In genomic region chr20:25309395-25310267, GRCh38 we compare ENCODE assay signal across 8 cellular contexts.
A peak's percentile ranks its signal among the peaks of the same experiment; 100 is the strongest.
DNase-seq lines count a peak whose midpoint lies in the region; ATAC-seq and TF ChIP-seq lines count a peak whose summit lies in the region.

No MANE protein-coding gene starts in this region.

- H3F3A ChIP-seq in SK-N-SH (replicated peaks; ENCODE audit: insufficient read depth), result peaks cover 23% of the 10 kb centered on the region

- peak overlapping the region; percentile 20 to 45; a peak in 3 of 4 replicates for H3K4me3 ChIP-seq in SK-N-SH (ENCODE audit: low read depth in 2 of 2, low read length in 1 of 2)

- WGBS in SK-N-SH (ENCODE audit: low lambda C conversion rate), result 32% methylated on average over 14 of the region's 18 CpGs

- no peaks in the 10 kb centered on the region for H3K9me3 Mint-ChIP-seq in activated T-cell treated with anti-CD3 and anti-CD28 coated beads, Interleukin-2, amount 50 U/mL, for 24 hours
- H3K9me3 Mint-ChIP-seq in osteocyte (ENCODE audit: unreplicated experiment), result no peaks in the 10 kb centered on the region

- no peaks in the 10 kb centered on the region for H4K20me1 ChIP-seq in SK-N-SH (ENCODE audit: insufficient read depth)

- CTCF ChIA-PET in SK-N-SH (lab: Yijun Ruan, JAX), result interaction anchor here (0.9 to 3.4 kb wide), 6 partner anchors 9 to 89 kb away, joined by 3 to 21 read pairs (median 8); no protein-coding TSS in a partner anchor

- TF ChIP-seq EP300 in SK-N-SH (IDR thresholded peaks at IDR 0.05; ENCODE audit: borderline replicate concordance in 1 of 2, low read depth in 1 of 2, low read length in 1 of 2), result no peak

- peak overlapping the region; percentile 89 for H3K27ac Mint-ChIP-seq in activated T-cell treated with anti-CD3 and anti-CD28 coated beads, Interleukin-2, amount 50 U/mL, for 24 hours
- peak overlapping the region; percentile 96 for H3K27ac Mint-ChIP-seq in osteocyte (ENCODE audit: unreplicated experiment)

- peaks cover 27 to 30% of the 10 kb centered on the region in 2 experiments; a peak in 3 of 4 replicates for H3K4me1 ChIP-seq in SK-N-SH (ENCODE audit: control insufficient read depth in 1 of 2, insufficient read depth in 2 of 2, low read depth in 1 of 2, low read length in 1 of 2)

- no peak for TF ChIP-seq POLR2A in erythroblast (IDR thresholded peaks at IDR 0.05; ENCODE audit: low read length)

- H3K4me3 Mint-ChIP-seq in activated T-cell treated with anti-CD3 and anti-CD28 coated beads, Interleukin-2, amount 50 U/mL, for 24 hours, result no peak overlapping the region
- H3K4me3 Mint-ChIP-seq in osteocyte (ENCODE audit: unreplicated experiment), result peak overlapping the region; percentile 66

- POLR2A ChIA-PET in SK-N-SH (lab: Yijun Ruan, JAX), result interaction anchor here (1.4 kb wide), 1 partner anchor 98 kb away, joined by 3 read pairs; the partner anchor contains the start of gene GINS1

- peaks cover 27% of the 10 kb centered on the region for H3K36me3 Mint-ChIP-seq in activated T-cell treated with anti-CD3 and anti-CD28 coated beads, Interleukin-2, amount 50 U/mL, for 24 hours (ENCODE audit: low read depth)
- H3K36me3 Mint-ChIP-seq in osteocyte (ENCODE audit: unreplicated experiment), result no peaks in the 10 kb centered on the region

- no peak for ATAC-seq in GM18873 (IDR thresholded peaks at IDR 0.05; ENCODE audit: low FRiP score, unreplicated experiment)

- H3K4me1 Mint-ChIP-seq in activated T-cell treated with anti-CD3 and anti-CD28 coated beads, Interleukin-2, amount 50 U/mL, for 24 hours (ENCODE audit: low read depth), result peaks cover 40% of the 10 kb centered on the region
- peaks cover 36% of the 10 kb centered on the region for H3K4me1 Mint-ChIP-seq in osteocyte (ENCODE audit: unreplicated experiment)

- TF ChIP-seq CTCF in SK-N-SH (IDR thresholded peaks at IDR 0.05) (no peak), osteocyte (IDR thresholded peaks at IDR 0.05) (no peak)

- H3K9me3 ChIP-seq in SK-N-SH, result no peaks in the 10 kb centered on the region

- peak overlapping the region; percentile 77 for H3K4me2 ChIP-seq in SK-N-SH

- no peaks in the 10 kb centered on the region for H3K9me2 ChIP-seq in SK-N-SH

- no peaks in the 10 kb centered on the region for H3K79me2 ChIP-seq in SK-N-SH (ENCODE audit: insufficient read depth)

- H3K27me3 ChIP-seq in SK-N-SH (ENCODE audit: insufficient read depth), result no peaks in the 10 kb centered on the region

- peak overlapping the region; percentile 90 to 91 for H3K27ac ChIP-seq in SK-N-SH (ENCODE audit: low read depth in 2 of 2, low read length in 1 of 2)

- H3K9ac ChIP-seq in SK-N-SH, result peak overlapping the region; percentile 75

- peaks cover 0 to 6% of the 10 kb centered on the region in 2 experiments for H3K36me3 ChIP-seq in SK-N-SH (replicated peaks in 1 of 2; ENCODE audit: control insufficient read depth in 1 of 2, insufficient read depth in 2 of 2, low read length in 1 of 2)

- peak; percentile 10; the same call in 1 of the 2 replicates for TF ChIP-seq RAD21 in SK-N-SH (IDR thresholded peaks at IDR 0.05; ENCODE audit: low read length)

- H3K27me3 Mint-ChIP-seq in activated T-cell treated with anti-CD3 and anti-CD28 coated beads, Interleukin-2, amount 50 U/mL, for 24 hours, result no peaks in the 10 kb centered on the region
- H3K27me3 Mint-ChIP-seq in osteocyte (ENCODE audit: unreplicated experiment), result no peaks in the 10 kb centered on the region

- H2AFZ ChIP-seq in SK-N-SH (ENCODE audit: low read depth), result peak overlapping the region; percentile 47

- no peak for DNase-seq in activated T-cell treated with anti-CD3 and anti-CD28 coated beads, Interleukin-2, amount 50 U/mL, for 24 hours
- DNase-seq in activated T-cell treated with anti-CD3 and anti-CD28 coated beads for 4 hours, result no peak
- peak; percentile 82 for DNase-seq in SK-N-SH
- DNase-seq in erythroblast (lab: John Stamatoyannopoulos, UW), result peak; percentile 38 to 61
- DNase-seq in osteocyte (ENCODE audit: extremely low spot score, unreplicated experiment), result no peak
- DNase-seq in SK-N-DZ (ENCODE audit: low spot score), result no peak
- DNase-seq in KG1 (lab: John Stamatoyannopoulos, UW), result no peak

TF ChIP-seq in SK-N-SH, 30 proteins besides CTCF, POLR2A, EP300 and RAD21:
- TF ChIP-seq NFIC (IDR thresholded peaks at IDR 0.05; ENCODE audit: borderline replicate concordance), result no peak; the same call in 1 of the 2 replicates
- peak; percentile 62; the same call in 1 of the 2 replicates for TF ChIP-seq RXRA (IDR thresholded peaks at IDR 0.05; ENCODE audit: borderline replicate concordance, low read depth)
- TF ChIP-seq TAF1 (IDR thresholded peaks at IDR 0.05; ENCODE audit: borderline replicate concordance, low read depth, low read length), result 0 out of 2 replicates have a peak, but pooled peaks have one; percentile 14
- peak; percentile 28; the same call in 1 of the 2 replicates for TF ChIP-seq FOXJ3 (CRISPR knock-in tag; IDR thresholded peaks at IDR 0.05)
- 0 out of 2 replicates have a peak, but pooled peaks have one; percentile 1 for TF ChIP-seq POLR2AphosphoS5 (IDR thresholded peaks at IDR 0.05; ENCODE audit: low read depth, low read length)
- TF ChIP-seq FOSL2 (IDR thresholded peaks at IDR 0.05; ENCODE audit: borderline replicate concordance, low read depth), result peak; percentile 29
- no peak for TF ChIP-seq RFX5 (IDR thresholded peaks at IDR 0.05; ENCODE audit: low read length)
- peak; percentile 50; the same call in 1 of the 2 replicates for TF ChIP-seq MXI1 (IDR thresholded peaks at IDR 0.05; ENCODE audit: low read depth, low read length)

Comparison
In these comparisons a context has a peak if more than half of its experiments do, and no peak if none do; other contexts are left out.
1. DNase-seq: peak in SK-N-SH (single experiment) and erythroblast (2 of 2); none in activated T-cell treated with anti-CD3 and anti-CD28 coated beads, Interleukin-2, amount 50 U/mL, for 24 hours (single experiment), activated T-cell treated with anti-CD3 and anti-CD28 coated beads for 4 hours (single experiment), osteocyte (single experiment), SK-N-DZ (single experiment) and KG1 (single experiment).